Comparison of ENCODE assay signal across 30 cellular contexts in the genomic region with DNA sequence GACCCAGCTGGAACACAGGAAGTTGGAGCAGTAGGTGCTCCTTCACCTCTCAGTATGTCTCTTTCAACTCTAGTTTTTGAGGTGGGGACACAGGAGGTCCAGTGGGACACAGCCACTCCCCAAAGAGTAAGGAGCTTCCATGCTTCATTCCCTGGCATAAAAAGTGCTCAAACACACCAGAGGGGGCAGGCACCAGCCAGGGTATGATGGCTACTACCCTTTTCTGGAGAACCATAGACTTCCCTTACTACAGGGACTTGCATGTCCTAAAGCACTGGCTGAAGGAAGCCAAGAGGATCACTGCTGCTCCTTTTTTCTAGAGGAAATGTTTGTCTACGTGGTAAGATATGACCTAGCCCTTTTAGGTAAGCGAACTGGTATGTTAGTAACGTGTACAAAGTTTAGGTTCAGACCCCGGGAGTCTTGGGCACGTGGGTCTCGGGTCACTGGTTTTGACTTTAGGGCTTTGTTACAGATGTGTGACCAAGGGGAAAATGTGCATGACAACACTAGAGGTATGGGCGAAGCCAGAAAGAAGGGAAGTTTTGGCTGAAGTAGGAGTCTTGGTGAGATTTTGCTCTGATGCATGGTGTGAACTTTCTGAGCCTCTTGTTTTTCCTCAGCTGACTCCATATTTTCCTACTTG. TPM values are rescaled to one million over a fixed set of nuclear protein-coding genes. Genes with fewer than 3 reads are reported as not detected.
DNase-seq lines count a peak whose midpoint lies in the region; ATAC-seq, FAIRE-seq and TF ChIP-seq lines count a peak whose summit lies in the region.
"Had no signal": no experiment of that assay in that cellular context is flagged by ENCODE, and none has a peak within 500 bp of the region (broad histone marks: within the 10 kb centered on the region; RNA-seq: fewer than 3 reads in every experiment).

No MANE protein-coding gene starts in this region.

- no peaks in the 10 kb centered on the region for H3K9me3 ChIP-seq in kidney (ENCODE audit: control insufficient read depth in 1 of 2, low read length in 2 of 2)
- H3K9me3 ChIP-seq: BE2C, esophagus squamous epithelium, left lung, neutrophil, Peyer's patch, tibial artery had no signal

- ATAC-seq in activated B cell treated with CpG ODN at 0.5 μM for 24 hours (ENCODE audit: low read depth) = no peak
- ATAC-seq: left lung; sciatic nerve; stimulated activated naive CD8-positive, alpha-beta T cell treated with anti-CD3 and anti-CD28 coated beads, Interleukin-15, Interleukin-2, amounts not matched to agents 100 U/mL and 50 U/mL, for 24 hours had no signal

- CTCF ChIA-PET in activated B cell treated with CpG ODN at 0.5 μM for 24 hours (lab: Charles Lee) = no interaction called here

- H3K27me3 Mint-ChIP-seq in activated B cell treated with CpG ODN at 0.5 μM for 24 hours = no peaks in the 10 kb centered on the region
- H3K27me3 Mint-ChIP-seq: activated CD4-positive, alpha-beta memory T cell treated with anti-CD3 and anti-CD28 coated beads for 36 hours; activated naive CD4-positive, alpha-beta T cell treated with anti-CD3 and anti-CD28 coated beads, Interleukin-2, amount 50 U/mL, for 24 hours had no signal

- H3K36me3 ChIP-seq in kidney (ENCODE audit: control insufficient read depth in 1 of 2, insufficient read depth in 2 of 2, low read length in 2 of 2) = peaks cover 3 to 5% of the 10 kb centered on the region in 2 donors
- H3K36me3 ChIP-seq: BE2C had no signal

- H3K4me3 ChIP-seq in kidney (ENCODE audit: low read length in 2 of 2) = no peak overlapping the region
- H3K4me3 ChIP-seq: cardiac muscle cell, esophagus squamous epithelium, hepatocyte, left lung, Peyer's patch, tibial artery had no signal

- H3K36me3 Mint-ChIP-seq in activated B cell treated with CpG ODN at 0.5 μM for 24 hours (ENCODE audit: low read depth) = peaks cover 23% of the 10 kb centered on the region

- no peaks in the 10 kb centered on the region for H3K9me3 Mint-ChIP-seq in activated B cell treated with CpG ODN at 0.5 μM for 24 hours
- H3K9me3 Mint-ChIP-seq: activated CD4-positive, alpha-beta memory T cell treated with anti-CD3 and anti-CD28 coated beads for 36 hours; activated naive CD4-positive, alpha-beta T cell treated with anti-CD3 and anti-CD28 coated beads, Interleukin-2, amount 50 U/mL, for 24 hours had no signal

- no peak for FAIRE-seq in kidney (lab: Jason Lieb, UNC)
- FAIRE-seq: frontal cortex, H1 had no signal

- no peak for DNase-seq in activated B cell treated with CpG ODN at 0.5 μM for 24 hours
- no peak for DNase-seq in kidney
- DNase-seq in substantia nigra (lab: John Stamatoyannopoulos, UW) = no peak
- no peak for DNase-seq in HPDE6-E6E7 (ENCODE audit: extremely low spot score)
- no peak for DNase-seq in NCI-H345 (lab: John Stamatoyannopoulos, UW)
- DNase-seq in NCI-H1048 (lab: John Stamatoyannopoulos, UW) = no peak
- DNase-seq: activated CD4-positive, alpha-beta memory T cell treated with anti-CD3 and anti-CD28 coated beads for 36 hours; activated CD4-positive, CD25-positive, alpha-beta regulatory T cell treated with anti-CD3 and anti-CD28 coated beads, Interleukin-2, amount 50 U/mL, for 72 hours; activated CD8-positive, alpha-beta memory T cell treated with anti-CD3 and anti-CD28 coated beads, Interleukin-2, amount 50 U/mL, for 4 hours; aorta; BE2C; DMS79 treated with DMSO at 0.1 percent for 48 hours; esophagus squamous epithelium; left lung; NCI-H1105 treated with DMSO at 0.1 percent for 48 hours; NCI-H2029; Peyer's patch; SHP77 treated with DMSO at 0.1 percent for 48 hours; stimulated activated naive CD8-positive, alpha-beta T cell treated with anti-CD3 and anti-CD28 coated beads, Interleukin-15, Interleukin-2, amounts not matched to agents 100 U/mL and 50 U/mL, for 24 hours; tibial artery had no signal

- peaks cover under 1 to 8% of the 10 kb centered on the region in 2 donors for H3K4me1 ChIP-seq in kidney (ENCODE audit: control insufficient read depth in 1 of 2, insufficient read depth in 1 of 2, low read depth in 1 of 2, low read length in 2 of 2)
- H3K4me1 ChIP-seq: BE2C, esophagus squamous epithelium, left lung, Peyer's patch, tibial artery had no signal

- H3K4me3 Mint-ChIP-seq in activated B cell treated with CpG ODN at 0.5 μM for 24 hours = no peak overlapping the region
- H3K4me3 Mint-ChIP-seq: activated CD4-positive, alpha-beta memory T cell treated with anti-CD3 and anti-CD28 coated beads for 36 hours; activated naive CD4-positive, alpha-beta T cell treated with anti-CD3 and anti-CD28 coated beads, Interleukin-2, amount 50 U/mL, for 24 hours had no signal

- POLR2A ChIA-PET in activated B cell treated with CpG ODN at 0.5 μM for 24 hours (lab: Charles Lee) = no interaction called here

- intact Hi-C loops in activated B cell treated with CpG ODN at 0.5 μM for 24 hours (cut with micrococcal nuclease) = no loop called here
- intact Hi-C loops in kidney (cut with DNase I) = no loop called here

- peak overlapping the region; percentile 18 for H3K27ac Mint-ChIP-seq in activated B cell treated with CpG ODN at 0.5 μM for 24 hours
- H3K27ac Mint-ChIP-seq: activated CD4-positive, alpha-beta memory T cell treated with anti-CD3 and anti-CD28 coated beads for 36 hours had no signal

- TF ChIP-seq CTCF in GM12873 (IDR thresholded peaks at IDR 0.05; ENCODE audit: insufficient read depth, low read depth, low read length, missing control alignments) = peak; percentile 5
- no peak for TF ChIP-seq CTCF in activated B cell treated with CpG ODN at 0.5 μM for 24 hours (IDR thresholded peaks at IDR 0.05)
- TF ChIP-seq CTCF in kidney (IDR thresholded peaks at IDR 0.05; ENCODE audit: borderline replicate concordance, extremely low read depth, insufficient read depth) = no peak

- H3K9ac ChIP-seq in kidney (ENCODE audit: low read length in 2 of 2) = no peak overlapping the region

- peaks cover 33% of the 10 kb centered on the region for H3K4me1 Mint-ChIP-seq in activated B cell treated with CpG ODN at 0.5 μM for 24 hours
- H3K4me1 Mint-ChIP-seq: activated naive CD4-positive, alpha-beta T cell treated with anti-CD3 and anti-CD28 coated beads, Interleukin-2, amount 50 U/mL, for 24 hours had no signal

- H3K27ac ChIP-seq in kidney (ENCODE audit: low read depth in 2 of 2, low read length in 2 of 2) = peak overlapping the region; percentile 34 to 44
- peak overlapping the region; percentile 20 for H3K27ac ChIP-seq in substantia nigra (ENCODE audit: low read depth, low read length, poor library complexity, severe bottlenecking)
- H3K27ac ChIP-seq: cardiac muscle cell, esophagus squamous epithelium, hepatocyte, left lung, neutrophil, Peyer's patch, tibial artery had no signal

RNA-seq across cellular contexts. Expression of a gene that starts 11.9 kb away (rescaled TPM):
- total RNA-seq in activated B cell treated with CpG ODN at 0.5 μM for 24 hours = 3.0 and 3.8 TPM in 2 replicates
- 27.7 TPM for total RNA-seq in kidney
- 87.4 TPM for polyA plus RNA-seq in kidney (ENCODE audit: insufficient read depth, low read depth, low replicate concordance)
- total RNA-seq: mesenteric fat pad, myocyte had no signal

RNA-seq across cellular contexts. Expression of a gene that starts 12.0 kb away (rescaled TPM):
- 3.4 and 6.0 TPM in 2 replicates for total RNA-seq in activated B cell treated with CpG ODN at 0.5 μM for 24 hours
- 33.4 TPM for total RNA-seq in kidney
- polyA plus RNA-seq in kidney (ENCODE audit: insufficient read depth, low read depth, low replicate concordance) = 26.5 TPM

RNA-seq across cellular contexts. Expression of a gene that starts 23.7 kb away (rescaled TPM):
- 42.0 and 42.7 TPM in 2 replicates for total RNA-seq in activated B cell treated with CpG ODN at 0.5 μM for 24 hours
- total RNA-seq in kidney = 29.6 TPM
- 20.4 TPM for polyA plus RNA-seq in kidney (ENCODE audit: insufficient read depth, low read depth, low replicate concordance)

RNA-seq across cellular contexts. Expression of a gene that starts 33.4 kb away (rescaled TPM):
- 29.8 and 43.3 TPM in 2 replicates for total RNA-seq in activated B cell treated with CpG ODN at 0.5 μM for 24 hours
- 51.0 TPM for total RNA-seq in kidney
- 106 TPM for polyA plus RNA-seq in kidney (ENCODE audit: insufficient read depth, low read depth, low replicate concordance)
